Comparison of ENCODE assay signal across 7 cellular contexts in the genomic region with DNA sequence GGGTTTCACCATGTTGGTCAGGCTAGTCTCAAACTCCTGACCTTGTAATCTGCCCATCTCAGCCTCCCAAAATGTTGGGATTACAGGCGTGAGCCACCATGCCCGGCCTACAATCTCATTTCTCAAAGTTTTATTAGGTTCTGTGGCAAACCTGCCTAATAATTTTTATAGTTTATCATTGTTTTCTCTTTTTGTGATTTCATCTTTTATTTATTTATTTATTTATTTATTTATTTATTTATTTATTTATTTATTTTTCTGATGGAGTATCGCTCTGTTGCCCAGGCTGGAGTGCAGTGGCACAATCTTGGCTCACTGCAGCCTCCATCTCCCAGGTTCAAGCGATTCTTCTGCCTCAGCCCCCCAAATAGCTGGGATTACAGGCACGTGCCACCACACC. TPM values are rescaled to one million over a fixed set of nuclear protein-coding genes. Genes with fewer than 3 reads are reported as not detected.
"Had no signal": no experiment of that assay in that cellular context is flagged by ENCODE, and none has a peak within 500 bp of the region (broad histone marks: within the 10 kb centered on the region; RNA-seq: fewer than 3 reads in every experiment).

No MANE protein-coding gene starts in this region.

RNA-seq across cellular contexts. Expression of gene THEM5, which starts 31.4 kb away (rescaled TPM):
- total RNA-seq: GM23338, H1, H9, HepG2, HFFc6, HT1080 had no signal
- polyA plus RNA-seq: GM23338, H1, HepG2, IgD-negative memory B cell had no signal

RNA-seq across cellular contexts. Expression of gene C2CD4D, which starts 45.3 kb away (rescaled TPM):
- total RNA-seq: HepG2, HFFc6, HT1080 had no signal
- polyA plus RNA-seq: HepG2 had no signal

RNA-seq across cellular contexts. Expression of gene RORC, which starts 53.3 kb away (rescaled TPM):
- total RNA-seq: HFFc6, HT1080 had no signal
